Comparison of ENCODE assay signal across 12 cellular contexts in the genomic region with DNA sequence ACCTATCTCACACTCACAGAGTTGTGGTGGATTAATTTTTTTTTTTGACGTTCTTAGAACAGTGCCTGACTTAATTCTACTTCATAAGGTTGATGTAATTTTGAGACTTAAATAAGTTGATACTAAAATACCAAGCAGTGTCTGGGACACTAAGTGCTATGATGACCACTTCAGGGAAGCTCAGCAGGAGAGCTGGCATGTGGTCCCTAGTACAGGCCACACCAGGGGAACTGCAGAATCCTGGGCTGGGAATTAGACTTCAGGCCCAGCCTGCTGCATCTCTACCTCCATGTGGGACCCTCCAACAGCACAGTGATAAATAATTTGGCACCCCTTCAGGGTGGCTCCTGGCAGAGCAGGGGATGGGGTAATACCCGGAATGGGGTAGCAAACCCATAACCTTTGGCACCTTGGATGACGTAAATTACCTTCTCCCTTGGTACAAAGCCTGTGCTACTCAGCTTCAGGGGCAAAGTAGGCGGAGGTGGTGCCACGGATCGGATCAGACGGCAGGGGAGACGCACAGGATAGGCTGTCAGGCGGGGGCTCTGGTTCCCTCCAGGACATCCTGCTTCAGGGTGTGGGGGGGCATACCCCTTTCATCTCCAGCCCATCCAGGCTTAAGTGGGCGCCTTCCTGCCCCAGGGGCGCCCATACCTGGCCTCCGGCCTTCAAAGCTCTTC. TPM values are rescaled to one million over a fixed set of nuclear protein-coding genes. Genes with fewer than 3 reads are reported as not detected.
A peak's percentile ranks its signal among the peaks of the same experiment; 100 is the strongest.
DNase-seq lines count a peak whose midpoint lies in the region; ATAC-seq and TF ChIP-seq lines count a peak whose summit lies in the region.
"Had no signal": no experiment of that assay in that cellular context is flagged by ENCODE, and none has a peak within 500 bp of the region (broad histone marks: within the 10 kb centered on the region; RNA-seq: fewer than 3 reads in every experiment).

No MANE protein-coding gene starts in this region.

- H3K4me3 ChIP-seq in SJCRH30 (no peak overlapping the region), left lung (peak overlapping the region in 1 of 2 donors; percentile 16), A673 (ENCODE audit: low read depth, low read length, poor library complexity, severe bottlenecking) (no peak overlapping the region), tibial nerve (no peak overlapping the region)
- H3K4me3 ChIP-seq: gastrocnemius medialis had no signal

- POLR2A ChIA-PET in A673 (lab: Charles Lee; ENCODE audit: low non-redundant PET), result no interaction called here

- CTCF ChIA-PET in A673 (lab: Charles Lee), result interaction anchor here (0.7 kb wide), 1 partner anchor 81 kb away, joined by 3 read pairs; the partner anchor contains the start of gene CAP1

- no peak for DNase-seq in stimulated activated naive CD8-positive, alpha-beta T cell treated with anti-CD3 and anti-CD28 coated beads, Interleukin-15, amount 100 ng/mL, for 72 hours
- DNase-seq in SJCRH30 (no peak), left lung (no peak), A673 (ENCODE audit: low spot score) (no peak), tibial nerve (ENCODE audit: low spot score in 2 of 2) (no peak), SK-N-DZ (ENCODE audit: low spot score) (no peak)
- DNase-seq: gastrocnemius medialis, kidney glomerular epithelial cell had no signal

- H3K27ac Mint-ChIP-seq in stimulated activated naive CD8-positive, alpha-beta T cell treated with anti-CD3 and anti-CD28 coated beads, Interleukin-15, Interleukin-2, amounts not matched to agents 100 ng/mL and 50 ng/mL, for 24 hours, result peak overlapping the region; percentile 67
- peak overlapping the region in 1 of 2 donors; percentile 83 for H3K27ac Mint-ChIP-seq in stimulated activated naive CD8-positive, alpha-beta T cell treated with anti-CD3 and anti-CD28 coated beads, Interleukin-15, amount 100 ng/mL, for 72 hours
- H3K27ac Mint-ChIP-seq: activated CD4-positive, alpha-beta memory T cell treated with anti-CD3 and anti-CD28 coated beads for 36 hours; T-cell had no signal

- H3K27me3 Mint-ChIP-seq in stimulated activated naive CD8-positive, alpha-beta T cell treated with anti-CD3 and anti-CD28 coated beads, Interleukin-15, Interleukin-2, amounts not matched to agents 100 ng/mL and 50 ng/mL, for 24 hours, result no peaks in the 10 kb centered on the region
- H3K27me3 Mint-ChIP-seq in stimulated activated naive CD8-positive, alpha-beta T cell treated with anti-CD3 and anti-CD28 coated beads, Interleukin-15, amount 100 ng/mL, for 72 hours, result no peaks in the 10 kb centered on the region
- H3K27me3 Mint-ChIP-seq: activated CD4-positive, alpha-beta memory T cell treated with anti-CD3 and anti-CD28 coated beads for 36 hours; T-cell had no signal

- intact Hi-C loops in left lung (cut with DNase I) (no loop called here), A673 (cut with micrococcal nuclease; ENCODE audit: unreplicated experiment) (no loop called here)

- H3K4me1 ChIP-seq in SJCRH30 (peaks cover 28% of the 10 kb centered on the region), left lung (peaks cover 5 to 66% of the 10 kb centered on the region in 2 donors), A673 (ENCODE audit: insufficient read depth, low read length, poor library complexity, severe bottlenecking) (peaks cover 24% of the 10 kb centered on the region), tibial nerve (peaks cover 0 to 18% (median 15%) of the 10 kb centered on the region in 4 donors)

- H3K27ac ChIP-seq in SJCRH30, result peak overlapping the region; percentile 96
- H3K27ac ChIP-seq in left lung, result peak overlapping the region; percentile 77 to 78
- H3K27ac ChIP-seq in A673 (ENCODE audit: low read depth, low read length, poor library complexity, severe bottlenecking), result no peak overlapping the region
- peak overlapping the region in 2 of 4 donors; percentile 29 to 45 for H3K27ac ChIP-seq in tibial nerve
- H3K27ac ChIP-seq: gastrocnemius medialis had no signal

- H3K36me3 ChIP-seq in SJCRH30 (peaks cover 26% of the 10 kb centered on the region), left lung (peaks cover 0 to 38% of the 10 kb centered on the region in 2 donors), A673 (ENCODE audit: insufficient read depth, low read length, poor library complexity, severe bottlenecking) (no peaks in the 10 kb centered on the region), tibial nerve (peaks cover 0 to 7% (median 0%) of the 10 kb centered on the region in 3 donors)
- H3K36me3 ChIP-seq: gastrocnemius medialis had no signal

- no peaks in the 10 kb centered on the region for H3K27me3 ChIP-seq in SJCRH30
- H3K27me3 ChIP-seq in left lung, result peaks cover 0 to 26% of the 10 kb centered on the region in 2 donors
- H3K27me3 ChIP-seq in A673 (replicated peaks; ENCODE audit: insufficient read depth, low read depth, low read length, poor library complexity), result no peaks in the 10 kb centered on the region
- H3K27me3 ChIP-seq in tibial nerve, result no peaks in the 10 kb centered on the region
- H3K27me3 ChIP-seq: gastrocnemius medialis had no signal

- no peaks in the 10 kb centered on the region for H3K9me3 Mint-ChIP-seq in stimulated activated naive CD8-positive, alpha-beta T cell treated with anti-CD3 and anti-CD28 coated beads, Interleukin-15, Interleukin-2, amounts not matched to agents 100 ng/mL and 50 ng/mL, for 24 hours
- no peaks in the 10 kb centered on the region for H3K9me3 Mint-ChIP-seq in stimulated activated naive CD8-positive, alpha-beta T cell treated with anti-CD3 and anti-CD28 coated beads, Interleukin-15, amount 100 ng/mL, for 72 hours
- H3K9me3 Mint-ChIP-seq: activated CD4-positive, alpha-beta memory T cell treated with anti-CD3 and anti-CD28 coated beads for 36 hours; T-cell had no signal

- H3K9me3 ChIP-seq in SJCRH30 (replicated peaks) (no peaks in the 10 kb centered on the region), left lung (no peaks in the 10 kb centered on the region), A673 (ENCODE audit: low read depth, low read length, poor library complexity, severe bottlenecking) (no peaks in the 10 kb centered on the region), tibial nerve (no peaks in the 10 kb centered on the region)
- H3K9me3 ChIP-seq: gastrocnemius medialis had no signal

- no peak overlapping the region for H3K4me3 Mint-ChIP-seq in stimulated activated naive CD8-positive, alpha-beta T cell treated with anti-CD3 and anti-CD28 coated beads, Interleukin-15, Interleukin-2, amounts not matched to agents 100 ng/mL and 50 ng/mL, for 24 hours
- H3K4me3 Mint-ChIP-seq in stimulated activated naive CD8-positive, alpha-beta T cell treated with anti-CD3 and anti-CD28 coated beads, Interleukin-15, amount 100 ng/mL, for 72 hours, result peak overlapping the region in 1 of 2 donors; percentile 32
- H3K4me3 Mint-ChIP-seq: activated CD4-positive, alpha-beta memory T cell treated with anti-CD3 and anti-CD28 coated beads for 36 hours had no signal

- no peak for TF ChIP-seq EP300 in tibial nerve (IDR thresholded peaks at IDR 0.05)

- no peak for TF ChIP-seq POLR2A in tibial nerve (IDR thresholded peaks at IDR 0.05)

- BruUV-seq in A673 (replicated peaks; lab: Mats Ljungman, UMichigan), result no TSS peak

- TF ChIP-seq CTCF in left lung (IDR thresholded peaks at IDR 0.05), result no peak
- no peak for TF ChIP-seq CTCF in A673 (conservative IDR thresholded peaks at IDR 0.05; ENCODE audit: low read depth, low read length)
- TF ChIP-seq CTCF in tibial nerve (IDR thresholded peaks at IDR 0.05), result no peak

- ATAC-seq in stimulated activated naive CD8-positive, alpha-beta T cell treated with anti-CD3 and anti-CD28 coated beads, Interleukin-15, amount 100 ng/mL, for 72 hours, result no peak
- ATAC-seq in left lung, result peak; percentile 7
- no peak for ATAC-seq in GM21515 (IDR thresholded peaks at IDR 0.05; ENCODE audit: unreplicated experiment)
- ATAC-seq: gastrocnemius medialis had no signal

- peaks cover 38% of the 10 kb centered on the region for H3K4me1 Mint-ChIP-seq in stimulated activated naive CD8-positive, alpha-beta T cell treated with anti-CD3 and anti-CD28 coated beads, Interleukin-15, Interleukin-2, amounts not matched to agents 100 ng/mL and 50 ng/mL, for 24 hours (ENCODE audit: low read depth)
- peaks cover 43% of the 10 kb centered on the region for H3K4me1 Mint-ChIP-seq in stimulated activated naive CD8-positive, alpha-beta T cell treated with anti-CD3 and anti-CD28 coated beads, Interleukin-15, amount 100 ng/mL, for 72 hours

- peaks cover 68% of the 10 kb centered on the region for H3K36me3 Mint-ChIP-seq in stimulated activated naive CD8-positive, alpha-beta T cell treated with anti-CD3 and anti-CD28 coated beads, Interleukin-15, Interleukin-2, amounts not matched to agents 100 ng/mL and 50 ng/mL, for 24 hours (ENCODE audit: low read depth)
- H3K36me3 Mint-ChIP-seq: T-cell had no signal

- WGBS in tibial nerve, 2 donors, result 86 to 88% methylated on average over 12 of the region's 12 CpGs

RNA-seq across cellular contexts. Expression of gene MFSD2A, which starts 4.8 kb away (rescaled TPM):
- total RNA-seq in SJCRH30 (2014; rRNA removed; shearing (Covaris generic)), result 52.9 and 56.6 TPM in 2 replicates
- 100 to 1,000 TPM in 1 of 2 donors, 10 to 100 TPM in 1; 98.0 to 114 TPM for total RNA-seq in left lung
- 6.8 and 7.4 TPM in 2 replicates for total RNA-seq in A673 (2021)
- total RNA-seq in tibial nerve, result 10 to 100 TPM in 3 of 4 donors, 1 to 10 TPM in 1; 6.0 to 24.3 (median 18.1) TPM
- polyA plus RNA-seq in SK-N-DZ (2014; cell fraction: cytosol; rRNA removed), result 6.4 and 9.9 TPM in 2 replicates
- polyA plus RNA-seq in SK-N-DZ (2014; cell fraction: nucleus; rRNA removed), result 13.5 and 19.3 TPM in 2 replicates

RNA-seq across cellular contexts. Expression of gene MYCL, which starts 58.1 kb away (rescaled TPM):
- 14.4 and 16.4 TPM in 2 replicates for total RNA-seq in SJCRH30 (2014; rRNA removed; shearing (Covaris generic))
- total RNA-seq in left lung (1 to 10 TPM; 2.7 to 4.3 TPM), A673 (2021) (0.58 and 2.1 TPM in 2 replicates), tibial nerve (1 to 10 TPM in 1 of 4 donors, under 1 TPM in 3; 0.30 to 1.8 (median 0.86) TPM)
- 4.7 and 6.8 TPM in 2 replicates for polyA plus RNA-seq in SK-N-DZ (2014; cell fraction: cytosol; rRNA removed)
- polyA plus RNA-seq in SK-N-DZ (2014; cell fraction: nucleus; rRNA removed), result 3.6 and 6.5 TPM in 2 replicates
